In genomic region chr19:12723383-12723642, GRCh38 we compare ENCODE assay signal across 8 cellular contexts. TPM values are rescaled to one million over a fixed set of nuclear protein-coding genes. Genes with fewer than 3 reads are reported as not detected.
DNase-seq lines count a peak whose midpoint lies in the region; ATAC-seq and TF ChIP-seq lines count a peak whose summit lies in the region.

No MANE protein-coding gene starts in this region.

- TF ChIP-seq CTCF in HFFc6 (IDR thresholded peaks at IDR 0.05): no peak
- no peak for TF ChIP-seq CTCF in right lobe of liver (IDR thresholded peaks at IDR 0.05)

- H3K27me3 ChIP-seq in adipocyte (replicated peaks; ENCODE audit: control insufficient read depth, insufficient read depth, low read length): no peaks in the 10 kb centered on the region
- H3K27me3 ChIP-seq in right lobe of liver: no peaks in the 10 kb centered on the region

- WGBS in right lobe of liver (ENCODE audit: insufficient coverage, low coverage, low lambda C conversion rate, missing lambda C conversion rate): 5% methylated on average over 7 of the region's 7 CpGs
- 2% methylated on average over 7 of the region's 7 CpGs for WGBS in urinary bladder

- peaks cover 41% of the 10 kb centered on the region for H3K4me1 Mint-ChIP-seq in HFFc6 (ENCODE audit: low read depth)

- H3K36me3 Mint-ChIP-seq in HFFc6 (ENCODE audit: low read depth): peaks cover 29% of the 10 kb centered on the region

- peak overlapping the region; percentile 99 for H3K27ac Mint-ChIP-seq in HFFc6

- H3K36me3 ChIP-seq in adipocyte (ENCODE audit: control insufficient read depth, insufficient read depth, low read length, severe bottlenecking) (peaks cover 12% of the 10 kb centered on the region), right lobe of liver (peaks cover 0 to 11% (median 5%) of the 10 kb centered on the region in 4 donors), urinary bladder (ENCODE audit: insufficient read depth) (no peaks in the 10 kb centered on the region)

- peaks cover 34% of the 10 kb centered on the region for H3K4me1 ChIP-seq in adipocyte (ENCODE audit: control insufficient read depth, insufficient read depth, low read length)
- peaks cover 0 to 16% (median 3%) of the 10 kb centered on the region in 4 donors for H3K4me1 ChIP-seq in right lobe of liver
- H3K4me1 ChIP-seq in urinary bladder (ENCODE audit: insufficient read depth): peaks cover 1% of the 10 kb centered on the region

- H3K9me3 ChIP-seq in adipocyte (ENCODE audit: control insufficient read depth, low read length) (no peaks in the 10 kb centered on the region), right lobe of liver (no peaks in the 10 kb centered on the region)

- H3K27me3 Mint-ChIP-seq in HFFc6 (ENCODE audit: insufficient read depth): peaks cover 9% of the 10 kb centered on the region

- no peak for TF ChIP-seq POLR2A in right lobe of liver (IDR thresholded peaks at IDR 0.05)

- intact Hi-C loops in right lobe of liver (cut with DNase I): loop anchor here in 1 of 2 donors (10.0 kb wide), 1 partner anchor 51 kb away; the partner anchor contains the start of gene HOOK2

- in situ Hi-C loops in ACHN (cut with HindIII; ENCODE audit: low pct_ligation_motif_present, low pct_unique_long_range_greater_than_20kb, low sequenced_read_pairs): no loop called here

- H3K27ac ChIP-seq in right lobe of liver (peak overlapping the region; percentile 48 to 81 (median 71)), urinary bladder (ENCODE audit: low read depth) (no peak overlapping the region)

- peak overlapping the region; percentile 97 for H3K4me3 ChIP-seq in adipocyte (ENCODE audit: low read length)
- peak overlapping the region; percentile 56 to 75 (median 60) for H3K4me3 ChIP-seq in right lobe of liver
- peak overlapping the region; percentile 23 for H3K4me3 ChIP-seq in urinary bladder (ENCODE audit: low read depth, low read length)

- DNase-seq in ACHN (peak; percentile 32), HFFc6 (no peak), adipocyte (ENCODE audit: low read depth) (peak; percentile 27), right lobe of liver (no peak), Ammon's horn (ENCODE audit: low spot score) (no peak), glomerular visceral epithelial cell (ENCODE audit: extremely low spot score) (no peak)

- peak overlapping the region; percentile 99 for H3K9ac ChIP-seq in adipocyte (ENCODE audit: low read length)

- peak overlapping the region; percentile 97 for H3K4me3 Mint-ChIP-seq in HFFc6

- no peak for ATAC-seq in right lobe of liver
- ATAC-seq in GM19463 (IDR thresholded peaks at IDR 0.05; ENCODE audit: unreplicated experiment): no peak

- H3K9me3 Mint-ChIP-seq in HFFc6: no peaks in the 10 kb centered on the region

RNA-seq across cellular contexts. Expression of gene TNPO2, which starts 0.4 kb away (rescaled TPM):
- 10 to 100 TPM; 56.8 to 78.7 (median 66.0) TPM for total RNA-seq in HFFc6 (2021; fragmentation: NEBNext Ultra II Directional; extraction: Animal tissue kit (Norgen Biotek cat#: 25700))
- total RNA-seq in right lobe of liver (10 to 100 TPM; 14.8 to 28.7 (median 19.6) TPM), urinary bladder (35.4 TPM)
- 50.7 TPM for polyA plus RNA-seq in urinary bladder

RNA-seq across cellular contexts. Expression of gene TRIR, which starts 11.2 kb away (rescaled TPM):
- total RNA-seq in HFFc6 (2021; fragmentation: NEBNext Ultra II Directional; extraction: Animal tissue kit (Norgen Biotek cat#: 25700)): 100 to 1,000 TPM; 147 to 189 (median 176) TPM
- 100 to 1,000 TPM in 4 of 6 experiments, 10 to 100 TPM in 2; 69.8 to 244 (median 106) TPM for total RNA-seq in right lobe of liver
- 59.5 TPM for total RNA-seq in urinary bladder
- polyA plus RNA-seq in urinary bladder: 285 TPM

RNA-seq across cellular contexts. Expression of gene GET3, which starts 14.0 kb away (rescaled TPM):
- 100 to 1,000 TPM in 5 of 6 experiments, 10 to 100 TPM in 1; 97.0 to 116 (median 107) TPM for total RNA-seq in HFFc6 (2021; fragmentation: NEBNext Ultra II Directional; extraction: Animal tissue kit (Norgen Biotek cat#: 25700))
- total RNA-seq in right lobe of liver (10 to 100 TPM; 22.3 to 35.8 (median 25.8) TPM), urinary bladder (22.7 TPM)
- polyA plus RNA-seq in urinary bladder: 84.4 TPM

RNA-seq across cellular contexts. Expression of gene FBXW9, which starts 26.9 kb away (rescaled TPM):
- total RNA-seq in HFFc6 (2021; fragmentation: NEBNext Ultra II Directional; extraction: Animal tissue kit (Norgen Biotek cat#: 25700)): 1 to 10 TPM; 4.5 to 7.1 (median 5.4) TPM
- total RNA-seq in right lobe of liver (1 to 10 TPM; 1.6 to 4.9 (median 2.6) TPM), urinary bladder (2.6 TPM)
- polyA plus RNA-seq in urinary bladder: 8.9 TPM

RNA-seq across cellular contexts. Expression of gene BEST2, which starts 28.3 kb away (rescaled TPM):
- total RNA-seq in HFFc6 (2021; fragmentation: NEBNext Ultra II Directional; extraction: Animal tissue kit (Norgen Biotek cat#: 25700)): not detected
- total RNA-seq in right lobe of liver: not detected
- total RNA-seq in urinary bladder: not detected
- not detected for polyA plus RNA-seq in urinary bladder

Comparison
In these comparisons a context has a peak if more than half of its experiments do, and no peak if none do; other contexts are left out.
1. DNase-seq: peak in ACHN (single experiment) and adipocyte (single experiment); none in HFFc6 (single experiment), right lobe of liver (0 of 3), Ammon's horn (single experiment) and glomerular visceral epithelial cell (single experiment).
2. H3K4me3 ChIP-seq: peak in every context shown above with its lines; median percentile 97 in adipocyte; 60 in right lobe of liver; 23 in urinary bladder.